1 cellular context compared by ENCODE assay signal in genomic region chr11:13462928-13463778, GRCh38.
A peak's percentile ranks its signal among the peaks of the same experiment; 100 is the strongest.
TF ChIP-seq lines count a peak whose summit lies in the region.

Gene BTBD10 (minus strand): TSS chr11:13463222. CDS start chr11:13445124, 18,098 bp downstream.

TF ChIP-seq in HepG2, 621 proteins besides CTCF, POLR2A, EP300 and RAD21 (continued from another document and continues in another):
- TF ChIP-seq AKNA (CRISPR knock-in tag; IDR thresholded peaks at IDR 0.05; ENCODE audit: borderline replicate concordance): no peak
- no peak for TF ChIP-seq BCLAF1 (IDR thresholded peaks at IDR 0.05)
- no peak for TF ChIP-seq ZNF407 (CRISPR knock-in tag; IDR thresholded peaks at IDR 0.05; ENCODE audit: not compliant biosample characterization)
- no peak for TF ChIP-seq TOPORS (CRISPR knock-in tag; IDR thresholded peaks at IDR 0.05)
- TF ChIP-seq PCBP1 (IDR thresholded peaks at IDR 0.05; ENCODE audit: borderline replicate concordance, low read depth, low read length): 0 out of 2 replicates have a peak, but pooled peaks have one; percentile 86
- no peak for TF ChIP-seq TBP (CRISPR knock-in tag; IDR thresholded peaks at IDR 0.05)
- no peak for TF ChIP-seq THAP8 (CRISPR knock-in tag; IDR thresholded peaks at IDR 0.05; ENCODE audit: borderline replicate concordance)
- no peak for TF ChIP-seq ZNF850 (CRISPR knock-in tag; conservative IDR thresholded peaks at IDR 0.05)
- peak; percentile 34; the same call in 1 of the 2 replicates for TF ChIP-seq ZNF768 (CRISPR knock-in tag; IDR thresholded peaks at IDR 0.05)
- TF ChIP-seq ZNF790 (CRISPR knock-in tag; IDR thresholded peaks at IDR 0.05; ENCODE audit: borderline replicate concordance): no peak
- peak; percentile 82 for TF ChIP-seq AGO1 (IDR thresholded peaks at IDR 0.05; ENCODE audit: low read depth, low read length, poor library complexity, severe bottlenecking)
- no peak; the same call in none of the 2 replicates for TF ChIP-seq ZBTB20 (CRISPR knock-in tag; IDR thresholded peaks at IDR 0.05; ENCODE audit: borderline replicate concordance, low read depth)
- 0 out of 2 replicates have a peak, but pooled peaks have one; percentile 16 for TF ChIP-seq FOXM1 (CRISPR knock-in tag; IDR thresholded peaks at IDR 0.05)
- no peak for TF ChIP-seq IRF1 (CRISPR knock-in tag; IDR thresholded peaks at IDR 0.05; ENCODE audit: low read depth)
- 0 out of 2 replicates have a peak, but pooled peaks have one; percentile 47 for TF ChIP-seq ZNF512B (CRISPR knock-in tag; IDR thresholded peaks at IDR 0.05; ENCODE audit: borderline replicate concordance)
- TF ChIP-seq ZNF766 (CRISPR knock-in tag; IDR thresholded peaks at IDR 0.05; ENCODE audit: borderline replicate concordance): 0 out of 2 replicates have a peak, but pooled peaks have one; percentile 41
- TF ChIP-seq ZNF484 (CRISPR knock-in tag; IDR thresholded peaks at IDR 0.05; ENCODE audit: borderline replicate concordance, low read depth): no peak
- no peak for TF ChIP-seq ZNF839 (CRISPR knock-in tag; IDR thresholded peaks at IDR 0.05; ENCODE audit: borderline replicate concordance)
- peak; percentile 4; the same call in 1 of the 2 replicates for TF ChIP-seq HIVEP1 (CRISPR knock-in tag; IDR thresholded peaks at IDR 0.05)
- TF ChIP-seq ZNF569 (CRISPR knock-in tag; IDR thresholded peaks at IDR 0.05; ENCODE audit: borderline replicate concordance): no peak
- 0 out of 2 replicates have a peak, but pooled peaks have one; percentile 16 for TF ChIP-seq ZNF749 (CRISPR knock-in tag; IDR thresholded peaks at IDR 0.05; ENCODE audit: borderline replicate concordance)
- 0 out of 2 replicates have a peak, but pooled peaks have one; percentile 39 for TF ChIP-seq ZHX2 (IDR thresholded peaks at IDR 0.05; ENCODE audit: low read depth)
- no peak; the same call in 1 of the 2 replicates for TF ChIP-seq ZHX2 (CRISPR knock-in tag; IDR thresholded peaks at IDR 0.05; ENCODE audit: borderline replicate concordance)
